ENCODE assay signal across 17 cellular contexts in genomic region chr2:203567786-203568185, GRCh38. TPM values are rescaled to one million over a fixed set of nuclear protein-coding genes. Genes with fewer than 3 reads are reported as not detected.
DNase-seq lines count a peak whose midpoint lies in the region; TF ChIP-seq lines count a peak whose summit lies in the region.
"Had no signal": no experiment of that assay in that cellular context is flagged by ENCODE, and none has a peak within 500 bp of the region (broad histone marks: within the 10 kb centered on the region; RNA-seq: fewer than 3 reads in every experiment).

No MANE protein-coding gene starts in this region.

- no peak for TF ChIP-seq CTCF in choroid plexus epithelial cell (conservative IDR thresholded peaks at IDR 0.05; ENCODE audit: low read depth, low read length)

- peak; percentile 0 for DNase-seq in COR-L47 (lab: John Stamatoyannopoulos, UW)
- peak; percentile 42 for DNase-seq in MV-4-11 (lab: John Stamatoyannopoulos, UW)
- peak; percentile 30 for DNase-seq in choroid plexus epithelial cell (ENCODE audit: low read depth)
- peak; percentile 41 for DNase-seq in iris pigment epithelial cell (ENCODE audit: low read depth)
- no peak for DNase-seq in DMS79 treated with DMSO at 0.1 percent for 48 hours (lab: John Stamatoyannopoulos, UW)
- DNase-seq in GDM1 (lab: John Stamatoyannopoulos, UW): no peak
- no peak for DNase-seq in AML-193 (lab: John Stamatoyannopoulos, UW)
- DNase-seq in H4 (ENCODE audit: low spot score): no peak
- DNase-seq: DMS 273 treated with DMSO at 0.1 percent for 48 hours, H9, Karpas-422, NCI-H1048, NCI-H1436 treated with DMSO at 0.1 percent for 48 hours, NCI-H2029, NCI-H526, SHP77 had no signal

- H3K4me3 ChIP-seq in choroid plexus epithelial cell (ENCODE audit: low read depth, low read length): no peak overlapping the region
- H3K4me3 ChIP-seq: SK-N-MC had no signal

RNA-seq across cellular contexts. Expression of gene RAPH1, which starts 32.7 kb away (rescaled TPM):
- 2.7 and 3.6 TPM in 2 replicates for total RNA-seq in H4 (2014; rRNA removed; shearing (Covaris generic))

Comparison
In these comparisons a context has a peak if more than half of its experiments do, and no peak if none do; other contexts are left out.
1. DNase-seq: peak in COR-L47 (single experiment), MV-4-11 (single experiment), choroid plexus epithelial cell (single experiment) and iris pigment epithelial cell (single experiment); none in DMS79 treated with DMSO at 0.1 percent for 48 hours (single experiment), GDM1 (single experiment), AML-193 (0 of 2) and H4 (single experiment).